Comparison of ENCODE assay signal across 29 cellular contexts in genomic region chr12:120574106-120574505, GRCh38. TPM values are rescaled to one million over a fixed set of nuclear protein-coding genes. Genes with fewer than 3 reads are reported as not detected.
DNase-seq lines count a peak whose midpoint lies in the region; ATAC-seq, FAIRE-seq and TF ChIP-seq lines count a peak whose summit lies in the region.
"Had no signal": no experiment of that assay in that cellular context is flagged by ENCODE, and none has a peak within 500 bp of the region (broad histone marks: within the 10 kb centered on the region; RNA-seq: fewer than 3 reads in every experiment).

No MANE protein-coding gene starts in this region.

- no peaks in the 10 kb centered on the region for H3K79me2 ChIP-seq in ACC112 (ENCODE audit: control insufficient read depth, insufficient read depth, low read length, unreplicated experiment)
- H3K79me2 ChIP-seq in astrocyte (ENCODE audit: insufficient read depth, low read length) = peaks cover 10% of the 10 kb centered on the region

- H3K27me3 ChIP-seq in ACC112 (ENCODE audit: insufficient read depth, low read length) (no peaks in the 10 kb centered on the region), Caco-2 (replicated peaks; ENCODE audit: control insufficient read depth, insufficient read depth, low read length) (no peaks in the 10 kb centered on the region), astrocyte (ENCODE audit: insufficient read depth, low read length) (no peaks in the 10 kb centered on the region)
- H3K27me3 ChIP-seq: spleen, transverse colon had no signal

- FAIRE-seq in astrocyte (lab: Jason Lieb, UNC) = no peak
- FAIRE-seq: K562 had no signal

- H3K27ac Mint-ChIP-seq in Caco-2 (ENCODE audit: unreplicated experiment) = peak overlapping the region; percentile 34
- no peak overlapping the region for H3K27ac Mint-ChIP-seq in astrocyte (ENCODE audit: unreplicated experiment)
- H3K27ac Mint-ChIP-seq in natural killer cell = peak overlapping the region; percentile 45 to 62
- H3K27ac Mint-ChIP-seq: activated naive CD4-positive, alpha-beta T cell treated with anti-CD3 and anti-CD28 coated beads, Interleukin-2, amount 10 ng/mL, durations not matched to agents 7 days and 5 days had no signal

- peaks cover 54% of the 10 kb centered on the region for H3K36me3 ChIP-seq in ACC112 (ENCODE audit: insufficient read depth, low read length)
- peaks cover 3% of the 10 kb centered on the region for H3K36me3 ChIP-seq in Caco-2 (ENCODE audit: control insufficient read depth, insufficient read depth, low read length)
- H3K36me3 ChIP-seq in astrocyte (ENCODE audit: insufficient read depth, low read length) = peaks cover 48% of the 10 kb centered on the region

- H3K4me2 ChIP-seq in astrocyte (ENCODE audit: low read length) = no peak overlapping the region

- H3K9me3 Mint-ChIP-seq in Caco-2 (ENCODE audit: unreplicated experiment) (no peaks in the 10 kb centered on the region), astrocyte (ENCODE audit: unreplicated experiment) (no peaks in the 10 kb centered on the region), natural killer cell (no peaks in the 10 kb centered on the region)
- H3K9me3 Mint-ChIP-seq: activated naive CD4-positive, alpha-beta T cell treated with anti-CD3 and anti-CD28 coated beads, Interleukin-2, amount 10 ng/mL, durations not matched to agents 7 days and 5 days had no signal

- H3K36me3 Mint-ChIP-seq in Caco-2 (ENCODE audit: insufficient read depth, unreplicated experiment) = peaks cover 91% of the 10 kb centered on the region
- H3K36me3 Mint-ChIP-seq in astrocyte (ENCODE audit: low read depth, unreplicated experiment) = peaks cover 28% of the 10 kb centered on the region
- H3K36me3 Mint-ChIP-seq in natural killer cell = peaks cover 25% of the 10 kb centered on the region

- TF ChIP-seq CTCF in Caco-2 (IDR thresholded peaks at IDR 0.05; ENCODE audit: insufficient read depth in 1 of 2, low read depth in 1 of 2, low read length in 1 of 2, severe bottlenecking in 1 of 2, unreplicated experiment in 1 of 2) (no peak), astrocyte (IDR thresholded peaks at IDR 0.05; ENCODE audit: insufficient read depth, low read depth, low read length) (no peak), natural killer cell (IDR thresholded peaks at IDR 0.05) (no peak), GM13977 (IDR thresholded peaks at IDR 0.05; ENCODE audit: extremely low read depth, insufficient read depth, missing control alignments) (no peak)

- ATAC-seq in natural killer cell = no peak
- ATAC-seq in GM18870 (IDR thresholded peaks at IDR 0.05; ENCODE audit: unreplicated experiment) = no peak
- ATAC-seq: K562, SK-N-SH treated with all-trans-retinoic acid at 6 μM for 48 hours had no signal

- POLR2A ChIA-PET in Caco-2 (lab: Charles Lee) = no interaction called here

- H2AFZ ChIP-seq in ACC112 (ENCODE audit: low read length, unreplicated experiment) (no peak overlapping the region), astrocyte (ENCODE audit: low read depth, low read length) (no peak overlapping the region)

- peaks cover 20% of the 10 kb centered on the region for H3K4me1 Mint-ChIP-seq in Caco-2 (ENCODE audit: low read depth, unreplicated experiment)
- peaks cover 6% of the 10 kb centered on the region for H3K4me1 Mint-ChIP-seq in astrocyte (ENCODE audit: low read depth, unreplicated experiment)
- H3K4me1 Mint-ChIP-seq in natural killer cell = peaks cover 0 to 6% of the 10 kb centered on the region in 2 donors

- H4K20me1 ChIP-seq in astrocyte (ENCODE audit: insufficient read depth, low read length) = peaks cover 19% of the 10 kb centered on the region

- H3K4me3 Mint-ChIP-seq in Caco-2 (ENCODE audit: unreplicated experiment) (no peak overlapping the region), astrocyte (ENCODE audit: unreplicated experiment) (peak overlapping the region; percentile 43), natural killer cell (no peak overlapping the region)
- H3K4me3 Mint-ChIP-seq: activated naive CD4-positive, alpha-beta T cell treated with anti-CD3 and anti-CD28 coated beads, Interleukin-2, amount 10 ng/mL, durations not matched to agents 7 days and 5 days; CD4-positive, CD25-positive, alpha-beta regulatory T cell had no signal

- H3K4me3 ChIP-seq in ACC112 (ENCODE audit: low read depth, low read length) (no peak overlapping the region), Caco-2 (ENCODE audit: low read depth, low read length) (no peak overlapping the region), astrocyte (ENCODE audit: insufficient read depth, low read depth, low read length) (no peak overlapping the region)
- H3K4me3 ChIP-seq: K562, spleen, transverse colon had no signal

- in situ Hi-C loops in GM13977 (cut with MboI; ENCODE audit: low pct_unique_long_range_greater_than_20kb, low sequenced_read_pairs, unreplicated experiment) = no loop called here

- intact Hi-C loops in Caco-2 (cut with micrococcal nuclease; ENCODE audit: unreplicated experiment) (no loop called here), natural killer cell (cut with micrococcal nuclease) (no loop called here)

- H3K27ac ChIP-seq in ACC112 (ENCODE audit: low read depth, low read length) = peak overlapping the region; percentile 51
- no peak overlapping the region for H3K27ac ChIP-seq in astrocyte (ENCODE audit: low read depth, low read length)
- H3K27ac ChIP-seq: epithelial cell of prostate, transverse colon had no signal

- peaks cover 32% of the 10 kb centered on the region for H3K4me1 ChIP-seq in ACC112 (ENCODE audit: control insufficient read depth, insufficient read depth, low read length, unreplicated experiment)
- H3K4me1 ChIP-seq in Caco-2 = peaks cover 26% of the 10 kb centered on the region
- peaks cover 11% of the 10 kb centered on the region for H3K4me1 ChIP-seq in astrocyte (ENCODE audit: insufficient read depth, low read length)
- H3K4me1 ChIP-seq: transverse colon had no signal

- no TSS peak for BruUV-seq in Caco-2 (replicated peaks; lab: Mats Ljungman, UMichigan)

- no peaks in the 10 kb centered on the region for H3K27me3 Mint-ChIP-seq in Caco-2 (ENCODE audit: insufficient read depth, unreplicated experiment)
- H3K27me3 Mint-ChIP-seq in astrocyte (ENCODE audit: low read depth, unreplicated experiment) = no peaks in the 10 kb centered on the region
- H3K27me3 Mint-ChIP-seq in natural killer cell (ENCODE audit: low read depth in 2 of 2) = no peaks in the 10 kb centered on the region
- H3K27me3 Mint-ChIP-seq: activated naive CD4-positive, alpha-beta T cell treated with anti-CD3 and anti-CD28 coated beads, Interleukin-2, amount 10 ng/mL, durations not matched to agents 7 days and 5 days; CD4-positive, CD25-positive, alpha-beta regulatory T cell had no signal

- no peaks in the 10 kb centered on the region for H3K9me3 ChIP-seq in Caco-2
- no peaks in the 10 kb centered on the region for H3K9me3 ChIP-seq in astrocyte (ENCODE audit: insufficient read depth, low read depth, low read length)
- H3K9me3 ChIP-seq: spleen, transverse colon had no signal

- DNase-seq in Caco-2 (no peak), astrocyte (ENCODE audit: low read depth) (no peak), natural killer cell (no peak), UCSD-AML1 (lab: John Stamatoyannopoulos, UW; ENCODE audit: unreplicated experiment) (no peak), HCEC 1CT (no peak), GM13977 (ENCODE audit: low spot score) (no peak)
- DNase-seq: activated CD4-positive, CD25-positive, alpha-beta regulatory T cell; activated naive CD4-positive, alpha-beta T cell treated with anti-CD3 and anti-CD28 coated beads, Interleukin-2, amount 10 ng/mL, durations not matched to agents 7 days and 5 days; activated T-cell treated with anti-CD3 and anti-CD28 coated beads, Interleukin-2, amount 50 U/mL, for 1 hour; CD4-positive, CD25-positive, alpha-beta regulatory T cell; DMS 273 treated with DMSO at 0.1 percent for 48 hours; foreskin fibroblast; mammary epithelial cell; MM.1S; NCI-H1436; NCI-H2107; NCI-H446; occipital lobe; OCI-M1; stimulated activated CD4-positive, alpha-beta T cell treated with anti-CD3 and anti-CD28 coated beads, Interleukin-2, amount 100 ng/mL, for 48 hours; stimulated activated naive CD4-positive, alpha-beta T cell; T-helper 9 cell; transverse colon had no signal

- CTCF ChIA-PET in Caco-2 (lab: Charles Lee) = interaction anchor here (0.6 kb wide), 1 partner anchor 24 kb away, joined by 6 read pairs; no protein-coding TSS in a partner anchor

- no peak overlapping the region for H3K9ac ChIP-seq in astrocyte (ENCODE audit: low read length)

RNA-seq across cellular contexts. Expression of gene POP5, which starts 7.1 kb away (rescaled TPM):
- total RNA-seq in Caco-2 (2022) = 49.5 and 53.9 TPM in 2 replicates
- total RNA-seq in astrocyte = 31.3 and 36.0 TPM in 2 replicates
- 10 to 100 TPM; 38.7 to 54.3 (median 42.9) TPM for total RNA-seq in natural killer cell

RNA-seq across cellular contexts. Expression of gene RNF10, which starts 40.0 kb away (rescaled TPM):
- total RNA-seq in Caco-2 (2022) (133 and 164 TPM in 2 replicates), astrocyte (181 and 185 TPM in 2 replicates), natural killer cell (100 to 1,000 TPM; 371 to 488 (median 389) TPM)

RNA-seq across cellular contexts. Expression of gene COQ5, which starts 45.1 kb away (rescaled TPM):
- total RNA-seq in Caco-2 (2022) (20.7 and 20.9 TPM in 2 replicates), astrocyte (22.9 and 23.4 TPM in 2 replicates), natural killer cell (10 to 100 TPM; 11.4 to 17.1 (median 14.6) TPM)
